8 cellular contexts compared by ENCODE assay signal in the genomic region with DNA sequence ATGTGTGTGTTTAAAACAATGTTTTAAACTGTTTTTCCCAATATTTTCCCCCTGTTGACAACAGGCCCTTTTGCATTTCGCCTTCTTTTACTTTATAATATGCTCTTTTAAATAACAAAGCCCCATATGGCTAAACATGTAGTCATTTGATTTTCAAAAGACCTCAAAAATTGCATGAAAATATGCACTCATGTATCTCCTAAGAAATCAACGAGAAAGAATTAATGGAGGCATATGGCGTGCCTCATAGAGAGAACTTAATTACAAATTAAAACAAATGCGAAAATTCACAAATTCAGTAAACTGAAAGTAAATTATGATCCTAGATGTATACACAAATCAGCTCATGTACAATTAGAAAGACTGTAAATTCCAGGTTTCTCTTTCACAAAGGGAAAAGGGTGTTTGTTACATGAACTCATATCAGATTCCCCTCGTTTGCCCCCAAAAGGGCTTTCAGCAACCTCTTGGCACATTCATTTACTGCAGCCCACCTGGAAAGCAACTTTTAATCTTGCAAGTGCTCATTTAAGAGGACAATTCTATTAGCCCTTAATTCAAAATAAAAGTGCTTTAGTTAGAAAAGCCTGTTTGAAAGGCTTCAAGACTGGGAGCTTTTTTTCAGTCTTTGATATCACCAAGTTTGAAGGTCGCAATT.
DNase-seq lines count a peak whose midpoint lies in the region; ATAC-seq and TF ChIP-seq lines count a peak whose summit lies in the region.

No MANE protein-coding gene starts in this region.

- H3K27ac Mint-ChIP-seq in chondrocyte (ENCODE audit: unreplicated experiment): peak overlapping the region; percentile 81
- peak overlapping the region; percentile 90 to 98 for H3K27ac Mint-ChIP-seq in natural killer cell

- H3K27me3 Mint-ChIP-seq in chondrocyte (ENCODE audit: low read depth): no peaks in the 10 kb centered on the region
- H3K27me3 Mint-ChIP-seq in natural killer cell (ENCODE audit: low read depth in 2 of 2): no peaks in the 10 kb centered on the region

- peak overlapping the region; percentile 71 for H3K4me3 ChIP-seq in BE2C (ENCODE audit: low read depth, low read length)

- H3K4me3 Mint-ChIP-seq in chondrocyte (ENCODE audit: unreplicated experiment): peak overlapping the region; percentile 79
- peak overlapping the region; percentile 90 for H3K4me3 Mint-ChIP-seq in natural killer cell

- peaks cover 45% of the 10 kb centered on the region for H3K4me1 Mint-ChIP-seq in chondrocyte (ENCODE audit: low read depth)
- H3K4me1 Mint-ChIP-seq in natural killer cell: peaks cover 47 to 54% of the 10 kb centered on the region in 2 donors

- H3K9me3 Mint-ChIP-seq in chondrocyte (ENCODE audit: low read depth) (no peaks in the 10 kb centered on the region), natural killer cell (no peaks in the 10 kb centered on the region)

- H3K27me3 ChIP-seq in BE2C: no peaks in the 10 kb centered on the region

- peaks cover 5% of the 10 kb centered on the region; the same call in 1 of the 2 replicates for H3K4me1 ChIP-seq in BE2C

- H3K27ac ChIP-seq in KOPT-K1 (ENCODE audit: low read depth, low read length, poor library complexity, severe bottlenecking): peak overlapping the region; percentile 82

- no peaks in the 10 kb centered on the region for H3K9me3 ChIP-seq in BE2C
- no peaks in the 10 kb centered on the region for H3K9me3 ChIP-seq in KOPT-K1 (ENCODE audit: insufficient read depth, low read length, poor library complexity, severe bottlenecking)

- no peak for TF ChIP-seq POLR2A in GM18505 (IDR thresholded peaks at IDR 0.05; ENCODE audit: borderline replicate concordance, extremely low read depth, insufficient read depth, insufficient read length)

- no peaks in the 10 kb centered on the region for H3K36me3 Mint-ChIP-seq in chondrocyte (ENCODE audit: low read depth)
- H3K36me3 Mint-ChIP-seq in natural killer cell: no peaks in the 10 kb centered on the region

- H3K36me3 ChIP-seq in BE2C (no peaks in the 10 kb centered on the region), KOPT-K1 (ENCODE audit: insufficient read depth, low read length) (no peaks in the 10 kb centered on the region)

- ATAC-seq in natural killer cell (no peak), HG03521 (IDR thresholded peaks at IDR 0.05; ENCODE audit: unreplicated experiment) (no peak), GM18505 (IDR thresholded peaks at IDR 0.05; ENCODE audit: unreplicated experiment) (no peak), GM18858 (IDR thresholded peaks at IDR 0.05; ENCODE audit: unreplicated experiment) (no peak), omental fat pad (ENCODE audit: low FRiP score) (no peak)

- DNase-seq in BE2C: no peak
- DNase-seq in chondrocyte (ENCODE audit: low spot score): no peak
- no peak for DNase-seq in natural killer cell
- no peak for DNase-seq in omental fat pad (ENCODE audit: low spot score)

- no peak for TF ChIP-seq CTCF in BE2C (IDR thresholded peaks at IDR 0.05; ENCODE audit: low read depth, low read length)
- no peak for TF ChIP-seq CTCF in chondrocyte (IDR thresholded peaks at IDR 0.05)
- no peak for TF ChIP-seq CTCF in natural killer cell (IDR thresholded peaks at IDR 0.05)
- TF ChIP-seq CTCF in omental fat pad (IDR thresholded peaks at IDR 0.05): no peak

- intact Hi-C loops in natural killer cell (cut with micrococcal nuclease): loop anchor here (2.0 to 5.0 kb wide), 4 partner anchors 101 to 257 kb away; no protein-coding TSS in a partner anchor
